Comparison of ENCODE assay signal across 43 cellular contexts in genomic region chr11:1540074-1540473, GRCh38. TPM values are rescaled to one million over a fixed set of nuclear protein-coding genes. Genes with fewer than 3 reads are reported as not detected.
"Had no signal": no experiment of that assay in that cellular context is flagged by ENCODE, and none has a peak within 500 bp of the region (broad histone marks: within the 10 kb centered on the region; RNA-seq: fewer than 3 reads in every experiment).

No MANE protein-coding gene starts in this region.

- H3K36me3 Mint-ChIP-seq: activated naive CD4-positive, alpha-beta T cell treated with anti-CD3 and anti-CD28 coated beads, Interleukin-2, amount 50 U/mL, for 24 hours; activated naive CD4-positive, alpha-beta T cell treated with anti-CD3 and anti-CD28 coated beads, Interleukin-2, amount 50 U/mL, for 72 hours; activated naive CD8-positive, alpha-beta T cell; activated naive CD8-positive, alpha-beta T cell treated with anti-CD3 and anti-CD28 coated beads for 36 hours; activated naive CD8-positive, alpha-beta T cell treated with anti-CD3 and anti-CD28 coated beads, Interleukin-2, amount 10 ng/mL, durations not matched to agents 7 days and 5 days; brain had no signal

- H3K4me3 Mint-ChIP-seq: activated naive CD4-positive, alpha-beta T cell treated with anti-CD3 and anti-CD28 coated beads for 36 hours; activated naive CD4-positive, alpha-beta T cell treated with anti-CD3 and anti-CD28 coated beads, Interleukin-2, amount 10 ng/mL, durations not matched to agents 7 days and 5 days; activated naive CD4-positive, alpha-beta T cell treated with anti-CD3 and anti-CD28 coated beads, Interleukin-2, amount 50 U/mL, for 24 hours; activated naive CD8-positive, alpha-beta T cell; activated naive CD8-positive, alpha-beta T cell treated with anti-CD3 and anti-CD28 coated beads for 36 hours; activated naive CD8-positive, alpha-beta T cell treated with anti-CD3 and anti-CD28 coated beads, Interleukin-2, amount 10 ng/mL, durations not matched to agents 7 days and 5 days; activated naive CD8-positive, alpha-beta T cell treated with anti-CD3 and anti-CD28 coated beads, Interleukin-2, amount 50 U/mL, for 24 hours; activated T-cell treated with anti-CD3 and anti-CD28 coated beads, Interleukin-2, amount 50 U/mL, for 24 hours; activated T-cell treated with anti-CD3 and anti-CD28 coated beads, Interleukin-2, amount 50 U/mL, for 4 hours; activated T-cell treated with anti-CD3 and anti-CD28 coated beads, Interleukin-2, amount 50 U/mL, for 72 hours; activated T-helper 1 cell treated with anti-CD3 and anti-CD28 coated beads, Interleukin-12 subunit alpha, Interleukin-12 subunit beta, Interleukin-2, Interleukin-4 antibody, amounts not matched to agents 30 ng/mL and 10 ng/mL and 1 ng/mL, durations not matched to agents 14 hours and 24 hours and 36 hours; activated T-helper 17 cell treated with anti-CD3 and anti-CD28 coated beads, Interleukin-2, amount 50 U/mL, for 72 hours; brain; central memory CD8-positive, alpha-beta T cell had no signal

- H3K9me3 ChIP-seq: adrenal gland, ascending aorta, body of pancreas, breast epithelium had no signal

- H3K4me1 ChIP-seq: body of pancreas, breast epithelium had no signal

- H3K27me3 ChIP-seq: ascending aorta, body of pancreas, breast epithelium had no signal

- H3K27ac Mint-ChIP-seq: activated naive CD4-positive, alpha-beta T cell treated with anti-CD3 and anti-CD28 coated beads for 36 hours; activated naive CD4-positive, alpha-beta T cell treated with anti-CD3 and anti-CD28 coated beads, Interleukin-2, amount 10 ng/mL, durations not matched to agents 7 days and 5 days; activated naive CD4-positive, alpha-beta T cell treated with anti-CD3 and anti-CD28 coated beads, Interleukin-2, amount 50 U/mL, for 24 hours; activated naive CD4-positive, alpha-beta T cell treated with anti-CD3 and anti-CD28 coated beads, Interleukin-2, amount 50 U/mL, for 72 hours; activated naive CD8-positive, alpha-beta T cell; activated naive CD8-positive, alpha-beta T cell treated with anti-CD3 and anti-CD28 coated beads for 36 hours; activated naive CD8-positive, alpha-beta T cell treated with anti-CD3 and anti-CD28 coated beads, Interleukin-2, amount 10 ng/mL, durations not matched to agents 7 days and 5 days; activated naive CD8-positive, alpha-beta T cell treated with anti-CD3 and anti-CD28 coated beads, Interleukin-2, amount 50 U/mL, for 24 hours; activated T-cell treated with anti-CD3 and anti-CD28 coated beads, Interleukin-2, amount 50 U/mL, for 24 hours; activated T-cell treated with anti-CD3 and anti-CD28 coated beads, Interleukin-2, amount 50 U/mL, for 72 hours; activated T-helper 1 cell treated with anti-CD3 and anti-CD28 coated beads, Interleukin-12 subunit alpha, Interleukin-12 subunit beta, Interleukin-2, Interleukin-4 antibody, amounts not matched to agents 30 ng/mL and 10 ng/mL and 1 ng/mL, durations not matched to agents 14 hours and 24 hours and 36 hours; activated T-helper 17 cell treated with anti-CD3 and anti-CD28 coated beads, Interleukin-2, amount 50 U/mL, for 72 hours; activated T-helper 2 cell treated with anti-CD3 and anti-CD28 coated beads, Interferon-gamma antibody, Interleukin-2, Interleukin-4, amounts not matched to agents 10 μg/mL and 5 μg/mL and 100 μg/mL, durations not matched to agents 14 hours and 24 hours and 36 hours; brain had no signal

- FAIRE-seq: astrocyte, bronchial epithelial cell had no signal

- ATAC-seq: activated naive CD4-positive, alpha-beta T cell treated with anti-CD3 and anti-CD28 coated beads, Interleukin-2, amount 50 U/mL, for 72 hours; activated naive CD8-positive, alpha-beta T cell treated with anti-CD3 and anti-CD28 coated beads, Interleukin-2, amount 50 U/mL, for 24 hours; activated T-cell treated with anti-CD3 and anti-CD28 coated beads, Interleukin-2, amount 50 U/mL, for 4 hours; activated T-cell treated with anti-CD3 and anti-CD28 coated beads, Interleukin-2, amount 50 U/mL, for 72 hours; activated T-helper 17 cell treated with anti-CD3 and anti-CD28 coated beads, Interleukin-2, amount 50 U/mL, for 72 hours; body of pancreas had no signal

- DNase-seq: activated effector memory CD4-positive, alpha-beta T cell treated with anti-CD3 and anti-CD28 coated beads, Interleukin-2, amount 50 U/mL, for 16 hours; activated effector memory CD4-positive, alpha-beta T cell treated with Interleukin-2 at 50 U/mL for 16 hours; activated gamma-delta T cell; activated gamma-delta T cell treated with Interleukin-2 at 50 U/mL for 16 hours; activated naive CD4-positive, alpha-beta T cell; activated naive CD4-positive, alpha-beta T cell treated with anti-CD3 and anti-CD28 coated beads for 36 hours; activated naive CD4-positive, alpha-beta T cell treated with anti-CD3 and anti-CD28 coated beads, Interleukin-2, amount 10 ng/mL, durations not matched to agents 7 days and 5 days; activated naive CD4-positive, alpha-beta T cell treated with anti-CD3 and anti-CD28 coated beads, Interleukin-2, amount 50 U/mL, for 16 hours; activated naive CD4-positive, alpha-beta T cell treated with Interleukin-2 at 50 U/mL for 16 hours; activated naive CD8-positive, alpha-beta T cell treated with anti-CD3 and anti-CD28 coated beads for 36 hours; activated naive CD8-positive, alpha-beta T cell treated with anti-CD3 and anti-CD28 coated beads, Interleukin-2, amount 10 ng/mL, durations not matched to agents 7 days and 5 days; activated naive CD8-positive, alpha-beta T cell treated with anti-CD3 and anti-CD28 coated beads, Interleukin-2, amount 50 U/mL, for 24 hours; activated T-cell treated with anti-CD3 and anti-CD28 coated beads, Interleukin-2, amount 50 U/mL, for 24 hours; activated T-cell treated with anti-CD3 and anti-CD28 coated beads, Interleukin-2, amount 50 U/mL, for 4 hours; activated T-cell treated with anti-CD3 and anti-CD28 coated beads, Interleukin-2, amount 50 U/mL, for 48 hours; activated T-cell treated with anti-CD3 and anti-CD28 coated beads, Interleukin-2, amount 50 U/mL, for 72 hours; adrenal gland; amniotic stem cell; amygdala; anterior cingulate cortex; aorta; body of pancreas; brain microvascular endothelial cell; caudate nucleus; central memory CD4-positive, alpha-beta T cell; cerebellar nuclear complex had no signal

- H3K9me3 Mint-ChIP-seq: activated naive CD4-positive, alpha-beta T cell treated with anti-CD3 and anti-CD28 coated beads for 36 hours; activated naive CD4-positive, alpha-beta T cell treated with anti-CD3 and anti-CD28 coated beads, Interleukin-2, amount 10 ng/mL, durations not matched to agents 7 days and 5 days; activated naive CD4-positive, alpha-beta T cell treated with anti-CD3 and anti-CD28 coated beads, Interleukin-2, amount 50 U/mL, for 24 hours; activated naive CD4-positive, alpha-beta T cell treated with anti-CD3 and anti-CD28 coated beads, Interleukin-2, amount 50 U/mL, for 72 hours; activated naive CD8-positive, alpha-beta T cell treated with anti-CD3 and anti-CD28 coated beads for 36 hours; activated naive CD8-positive, alpha-beta T cell treated with anti-CD3 and anti-CD28 coated beads, Interleukin-2, amount 10 ng/mL, durations not matched to agents 7 days and 5 days; activated naive CD8-positive, alpha-beta T cell treated with anti-CD3 and anti-CD28 coated beads, Interleukin-2, amount 50 U/mL, for 24 hours; activated T-cell treated with anti-CD3 and anti-CD28 coated beads, Interleukin-2, amount 50 U/mL, for 24 hours; activated T-cell treated with anti-CD3 and anti-CD28 coated beads, Interleukin-2, amount 50 U/mL, for 4 hours; activated T-cell treated with anti-CD3 and anti-CD28 coated beads, Interleukin-2, amount 50 U/mL, for 72 hours; activated T-helper 1 cell treated with anti-CD3 and anti-CD28 coated beads, Interleukin-12 subunit alpha, Interleukin-12 subunit beta, Interleukin-2, Interleukin-4 antibody, amounts not matched to agents 30 ng/mL and 10 ng/mL and 1 ng/mL, durations not matched to agents 14 hours and 24 hours and 36 hours; activated T-helper 17 cell treated with anti-CD3 and anti-CD28 coated beads, Interleukin-2, amount 50 U/mL, for 72 hours; activated T-helper 2 cell treated with anti-CD3 and anti-CD28 coated beads, Interferon-gamma antibody, Interleukin-2, Interleukin-4, amounts not matched to agents 10 μg/mL and 5 μg/mL and 100 μg/mL, durations not matched to agents 14 hours and 24 hours and 36 hours; central memory CD8-positive, alpha-beta T cell had no signal

- H3K36me3 ChIP-seq: adrenal gland, brain microvascular endothelial cell, breast epithelium, cardiac muscle cell had no signal

- H3K4me1 Mint-ChIP-seq: activated naive CD8-positive, alpha-beta T cell treated with anti-CD3 and anti-CD28 coated beads, Interleukin-2, amount 10 ng/mL, durations not matched to agents 7 days and 5 days had no signal

- H3K27ac ChIP-seq: adrenal gland, ascending aorta, body of pancreas, brain microvascular endothelial cell, cardiac muscle cell had no signal

- H3K27me3 Mint-ChIP-seq: activated T-helper 17 cell treated with anti-CD3 and anti-CD28 coated beads, Interleukin-2, amount 50 U/mL, for 72 hours had no signal

- H3K4me3 ChIP-seq: adrenal gland, ascending aorta, body of pancreas, breast epithelium, cardiac muscle cell had no signal

RNA-seq across cellular contexts. Expression of gene KRTAP5-1, which starts 45.0 kb away (rescaled TPM):
- total RNA-seq: activated naive CD4-positive, alpha-beta T cell treated with anti-CD3 and anti-CD28 coated beads for 36 hours; activated naive CD4-positive, alpha-beta T cell treated with anti-CD3 and anti-CD28 coated beads, Interleukin-2, amount 50 U/mL, for 72 hours; activated naive CD8-positive, alpha-beta T cell treated with anti-CD3 and anti-CD28 coated beads for 36 hours; activated naive CD8-positive, alpha-beta T cell treated with anti-CD3 and anti-CD28 coated beads, Interleukin-2, amount 10 ng/mL, durations not matched to agents 7 days and 5 days; activated T-cell treated with anti-CD3 and anti-CD28 coated beads, Interleukin-2, amount 50 U/mL, for 4 hours; activated T-cell treated with anti-CD3 and anti-CD28 coated beads, Interleukin-2, amount 50 U/mL, for 72 hours; activated T-helper 1 cell treated with anti-CD3 and anti-CD28 coated beads, Interleukin-12 subunit alpha, Interleukin-12 subunit beta, Interleukin-2, Interleukin-4 antibody, amounts not matched to agents 30 ng/mL and 10 ng/mL and 1 ng/mL, durations not matched to agents 14 hours and 24 hours and 36 hours; activated T-helper 17 cell treated with anti-CD3 and anti-CD28 coated beads, Interleukin-2, amount 50 U/mL, for 72 hours; activated T-helper 2 cell treated with anti-CD3 and anti-CD28 coated beads, Interferon-gamma antibody, Interleukin-2, Interleukin-4, amounts not matched to agents 10 μg/mL and 5 μg/mL and 100 μg/mL, durations not matched to agents 14 hours and 24 hours and 36 hours; adrenal gland; aorta; ascending aorta; astrocyte; body of pancreas; breast epithelium; bronchial epithelial cell; cardiac muscle cell; cardiac septum; cerebellum; chondrocyte had no signal
- polyA plus RNA-seq: adipose tissue, aorta, cardiac muscle cell had no signal

RNA-seq across cellular contexts. Expression of gene KRTAP5-2, which starts 58.0 kb away (rescaled TPM):
- total RNA-seq: activated naive CD4-positive, alpha-beta T cell treated with anti-CD3 and anti-CD28 coated beads for 36 hours; activated naive CD4-positive, alpha-beta T cell treated with anti-CD3 and anti-CD28 coated beads, Interleukin-2, amount 50 U/mL, for 72 hours; activated naive CD8-positive, alpha-beta T cell treated with anti-CD3 and anti-CD28 coated beads for 36 hours; activated naive CD8-positive, alpha-beta T cell treated with anti-CD3 and anti-CD28 coated beads, Interleukin-2, amount 10 ng/mL, durations not matched to agents 7 days and 5 days; activated T-cell treated with anti-CD3 and anti-CD28 coated beads, Interleukin-2, amount 50 U/mL, for 4 hours; activated T-cell treated with anti-CD3 and anti-CD28 coated beads, Interleukin-2, amount 50 U/mL, for 72 hours; activated T-helper 1 cell treated with anti-CD3 and anti-CD28 coated beads, Interleukin-12 subunit alpha, Interleukin-12 subunit beta, Interleukin-2, Interleukin-4 antibody, amounts not matched to agents 30 ng/mL and 10 ng/mL and 1 ng/mL, durations not matched to agents 14 hours and 24 hours and 36 hours; activated T-helper 17 cell treated with anti-CD3 and anti-CD28 coated beads, Interleukin-2, amount 50 U/mL, for 72 hours; activated T-helper 2 cell treated with anti-CD3 and anti-CD28 coated beads, Interferon-gamma antibody, Interleukin-2, Interleukin-4, amounts not matched to agents 10 μg/mL and 5 μg/mL and 100 μg/mL, durations not matched to agents 14 hours and 24 hours and 36 hours; adrenal gland; aorta; ascending aorta; astrocyte; body of pancreas; breast epithelium; bronchial epithelial cell; cardiac muscle cell; cardiac septum; cerebellum; chondrocyte had no signal
- polyA plus RNA-seq: adrenal gland, aorta, cardiac muscle cell had no signal
